Comparison of ENCODE assay signal across 9 cellular contexts in genomic region chr12:5442251-5443006, GRCh38. TPM values are rescaled to one million over a fixed set of nuclear protein-coding genes. Genes with fewer than 3 reads are reported as not detected.
DNase-seq lines count a peak whose midpoint lies in the region; ATAC-seq, FAIRE-seq and TF ChIP-seq lines count a peak whose summit lies in the region.
"Had no signal": no experiment of that assay in that cellular context is flagged by ENCODE, and none has a peak within 500 bp of the region (broad histone marks: within the 10 kb centered on the region; RNA-seq: fewer than 3 reads in every experiment).

No MANE protein-coding gene starts in this region.

- in situ Hi-C loops in gastrocnemius medialis (cut with MboI; ENCODE audit: low sequenced_read_pairs in 4 of 4) = loop anchor here in 3 of 4 donors (10.0 to 25.0 kb wide), 6 partner anchors 230 to 580 kb away; no protein-coding TSS in a partner anchor

- H3K27ac ChIP-seq in AG04450 (ENCODE audit: low read depth, low read length) (no peak overlapping the region), gastrocnemius medialis (no peak overlapping the region)
- no peak overlapping the region for H3K27ac ChIP-seq in CD8-positive, alpha-beta T cell (ENCODE audit: low read depth, low read length)

- peaks cover 10 to 11% of the 10 kb centered on the region in 2 donors for H3K4me1 ChIP-seq in gastrocnemius medialis
- no peaks in the 10 kb centered on the region for H3K4me1 ChIP-seq in CD8-positive, alpha-beta T cell (ENCODE audit: insufficient read depth, low read length)

- CTCF ChIA-PET in AG04450 (lab: Charles Lee) (interaction anchor here (0.5 to 1.7 kb wide), 4 partner anchors 9 to 68 kb away, joined by 3 to 15 read pairs (median 8); no protein-coding TSS in a partner anchor), HEK293T (lab: Yijun Ruan, JAX) (interaction anchor here (0.6 to 4.7 kb wide), 4 partner anchors 8 to 282 kb away, joined by 3 to 26 read pairs (median 7); no protein-coding TSS in a partner anchor)
- CTCF ChIA-PET in CD8-positive, alpha-beta T cell (lab: Charles Lee) = no interaction called here

- peak; percentile 47 for FAIRE-seq in RCC 7860 (lab: Jason Lieb, UNC)

- peak; percentile 57 for TF ChIP-seq CTCF in AG04450 (IDR thresholded peaks at IDR 0.05; ENCODE audit: low read depth, low read length)
- TF ChIP-seq CTCF in fibroblast of villous mesenchyme (IDR thresholded peaks at IDR 0.05; ENCODE audit: insufficient read depth, low read depth, low read length) = peak; percentile 63
- peak; percentile 54 to 82 (median 73) for TF ChIP-seq CTCF in gastrocnemius medialis (IDR thresholded peaks at IDR 0.05 in 4 of 5, conservative IDR thresholded peaks at IDR 0.05 in 1 of 5)
- TF ChIP-seq CTCF in CD8-positive, alpha-beta T cell (IDR thresholded peaks at IDR 0.05) = no peak

- DNase-seq in AG04450 (ENCODE audit: low read depth, low spot score) = no peak
- DNase-seq in HEK293T (ENCODE audit: extremely low spot score) = peak; percentile 35
- peak; percentile 63 for DNase-seq in RCC 7860 (ENCODE audit: low spot score)
- peak; percentile 60 for DNase-seq in fibroblast of villous mesenchyme (ENCODE audit: low read depth)
- DNase-seq in gastrocnemius medialis = peak; percentile 28 to 37
- no peak for DNase-seq in stimulated activated naive CD4-positive, alpha-beta T cell (lab: John Stamatoyannopoulos, UW)
- no peak for DNase-seq in CD8-positive, alpha-beta T cell
- DNase-seq: stimulated activated naive B cell treated with anti-CD40 and anti-IgM and Interleukin-4, amounts not matched to agents 10 μg/mL and 1 μg/mL and 100 μg/mL, for 72 hours had no signal

- H3K4me1 Mint-ChIP-seq in CD8-positive, alpha-beta T cell (ENCODE audit: low read depth) = no peaks in the 10 kb centered on the region

- H3K36me3 Mint-ChIP-seq in CD8-positive, alpha-beta T cell = no peaks in the 10 kb centered on the region
- H3K36me3 Mint-ChIP-seq: stimulated activated naive B cell treated with anti-CD40 and anti-IgM and Interleukin-4, amounts not matched to agents 10 μg/mL and 1 μg/mL and 100 μg/mL, for 72 hours had no signal

- no peaks in the 10 kb centered on the region for H3K36me3 ChIP-seq in gastrocnemius medialis
- H3K36me3 ChIP-seq in CD8-positive, alpha-beta T cell (ENCODE audit: insufficient read depth, low read length) = no peaks in the 10 kb centered on the region

- intact Hi-C loops in gastrocnemius medialis (cut with DNase I; ENCODE audit: low total_unique reads) = loop anchor here (1.0 to 2.0 kb wide), 5 partner anchors 14 to 420 kb away; no protein-coding TSS in a partner anchor
- intact Hi-C loops in CD8-positive, alpha-beta T cell (cut with DNase I, micrococcal nuclease) = no loop called here

- H3K9me3 Mint-ChIP-seq in CD8-positive, alpha-beta T cell = peaks cover 3% of the 10 kb centered on the region
- H3K9me3 Mint-ChIP-seq: stimulated activated naive B cell treated with anti-CD40 and anti-IgM and Interleukin-4, amounts not matched to agents 10 μg/mL and 1 μg/mL and 100 μg/mL, for 72 hours had no signal

- no peak overlapping the region for H3K27ac Mint-ChIP-seq in CD8-positive, alpha-beta T cell
- H3K27ac Mint-ChIP-seq: stimulated activated naive B cell treated with anti-CD40 and anti-IgM and Interleukin-4, amounts not matched to agents 10 μg/mL and 1 μg/mL and 100 μg/mL, for 72 hours had no signal

- H3K4me3 Mint-ChIP-seq in CD8-positive, alpha-beta T cell = no peak overlapping the region
- H3K4me3 Mint-ChIP-seq: stimulated activated naive B cell treated with anti-CD40 and anti-IgM and Interleukin-4, amounts not matched to agents 10 μg/mL and 1 μg/mL and 100 μg/mL, for 72 hours had no signal

- H3K27me3 ChIP-seq in AG04450 (ENCODE audit: control insufficient read depth, insufficient read depth, low read length) (no peaks in the 10 kb centered on the region), gastrocnemius medialis (no peaks in the 10 kb centered on the region)
- H3K27me3 ChIP-seq in CD8-positive, alpha-beta T cell (ENCODE audit: insufficient read depth, low read length) = no peaks in the 10 kb centered on the region

- H3K4me3 ChIP-seq in AG04450 (ENCODE audit: low read depth, low read length) = no peak overlapping the region
- no peak overlapping the region for H3K4me3 ChIP-seq in fibroblast of villous mesenchyme (ENCODE audit: low read depth, low read length)
- no peak overlapping the region for H3K4me3 ChIP-seq in gastrocnemius medialis
- H3K4me3 ChIP-seq in CD8-positive, alpha-beta T cell (ENCODE audit: low read depth, low read length) = no peak overlapping the region

- TF ChIP-seq POLR2A in gastrocnemius medialis (IDR thresholded peaks at IDR 0.05) = no peak

- H3K27me3 Mint-ChIP-seq in CD8-positive, alpha-beta T cell (ENCODE audit: low read depth) = peaks cover 34% of the 10 kb centered on the region

- ATAC-seq in gastrocnemius medialis = peak; percentile 93 to 96
- ATAC-seq in GM18868 (IDR thresholded peaks at IDR 0.05; ENCODE audit: unreplicated experiment) = no peak
- ATAC-seq in CD8-positive, alpha-beta T cell = no peak

- POLR2A ChIA-PET in AG04450 (lab: Yijun Ruan, JAX) (interaction anchor here (4.1 kb wide), 1 partner anchor 10 kb away, joined by 21 read pairs; the partner anchor contains the start of gene NTF3), HEK293T (lab: Yijun Ruan, JAX) (no interaction called here)
- POLR2A ChIA-PET in CD8-positive, alpha-beta T cell (lab: Charles Lee) = no interaction called here

- H3K9me3 ChIP-seq in AG04450 (ENCODE audit: control insufficient read depth, insufficient read depth, low read length) (no peaks in the 10 kb centered on the region), gastrocnemius medialis (no peaks in the 10 kb centered on the region)
- no peaks in the 10 kb centered on the region for H3K9me3 ChIP-seq in CD8-positive, alpha-beta T cell (ENCODE audit: low read length)

TF ChIP-seq in HEK293T, 16 proteins besides CTCF, POLR2A, EP300 and RAD21:
- no peak for TF ChIP-seq LEF1 (IDR thresholded peaks at IDR 0.05; ENCODE audit: borderline replicate concordance)
- TF ChIP-seq SUZ12 (IDR thresholded peaks at IDR 0.05) = no peak
- no peak for TF ChIP-seq FOXM1 (IDR thresholded peaks at IDR 0.05; ENCODE audit: borderline replicate concordance)
- TF ChIP-seq PKNOX1 (IDR thresholded peaks at IDR 0.05) = no peak
- TF ChIP-seq FOXK2 (IDR thresholded peaks at IDR 0.05) = no peak
- no peak for TF ChIP-seq HDGF (IDR thresholded peaks at IDR 0.05; ENCODE audit: borderline replicate concordance)
- no peak for TF ChIP-seq L3MBTL2 (conservative IDR thresholded peaks at IDR 0.05)
- no peak for TF ChIP-seq BHLHE40 (IDR thresholded peaks at IDR 0.05; ENCODE audit: borderline replicate concordance)
- no peak for TF ChIP-seq CTBP1 (IDR thresholded peaks at IDR 0.05; ENCODE audit: borderline replicate concordance)
- no peak for TF ChIP-seq ARNT (IDR thresholded peaks at IDR 0.05)

RNA-seq across cellular contexts. Expression of gene NTF3, which starts 10.5 kb away (rescaled TPM):
- polyA plus RNA-seq in AG04450 (2011; rRNA removed) = 28.7 and 31.5 TPM in 2 replicates
- polyA minus RNA-seq in AG04450 (2011; rRNA and poly(A)+ RNA removed) = 38.4 and 53.4 TPM in 2 replicates
- total RNA-seq in fibroblast of villous mesenchyme = 2.2 and 7.4 TPM in 2 replicates
- under 1 TPM in 2 of 4 donors, not detected in 2; 0.18 to 0.23 TPM for total RNA-seq in gastrocnemius medialis
- not detected for total RNA-seq in CD8-positive, alpha-beta T cell

Comparison
In these comparisons a context has a peak if more than half of its experiments do, and no peak if none do; other contexts are left out.
1. DNase-seq: peak in HEK293T (single experiment), RCC 7860 (single experiment), fibroblast of villous mesenchyme (single experiment) and gastrocnemius medialis (2 of 2); none in AG04450 (single experiment), stimulated activated naive CD4-positive, alpha-beta T cell (0 of 6) and CD8-positive, alpha-beta T cell (0 of 7).
2. ATAC-seq: peak in gastrocnemius medialis (2 of 2); none in GM18868 (single experiment) and CD8-positive, alpha-beta T cell (single experiment).